Comparison of ENCODE assay signal across 2 cellular contexts in genomic region chr5:900781-901180, GRCh38.
TF ChIP-seq lines count a peak whose summit lies in the region.

No MANE protein-coding gene starts in this region.

TF ChIP-seq in A549, 52 proteins besides CTCF, POLR2A, EP300 and RAD21:
- TF ChIP-seq ZNF302 (CRISPR knock-in tag; IDR thresholded peaks at IDR 0.05): no peak
- TF ChIP-seq ZFP36 (IDR thresholded peaks at IDR 0.05; ENCODE audit: borderline replicate concordance, partially characterized antibody): no peak
- TF ChIP-seq, protein P1, sequence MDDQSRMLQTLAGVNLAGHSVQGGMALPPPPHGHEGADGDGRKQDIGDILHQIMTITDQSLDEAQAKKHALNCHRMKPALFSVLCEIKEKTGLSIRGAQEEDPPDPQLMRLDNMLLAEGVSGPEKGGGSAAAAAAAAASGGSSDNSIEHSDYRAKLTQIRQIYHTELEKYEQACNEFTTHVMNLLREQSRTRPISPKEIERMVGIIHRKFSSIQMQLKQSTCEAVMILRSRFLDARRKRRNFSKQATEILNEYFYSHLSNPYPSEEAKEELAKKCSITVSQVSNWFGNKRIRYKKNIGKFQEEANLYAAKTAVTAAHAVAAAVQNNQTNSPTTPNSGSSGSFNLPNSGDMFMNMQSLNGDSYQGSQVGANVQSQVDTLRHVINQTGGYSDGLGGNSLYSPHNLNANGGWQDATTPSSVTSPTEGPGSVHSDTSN (IDR thresholded peaks at IDR 0.05): no peak
- TF ChIP-seq REST (IDR thresholded peaks at IDR 0.05): no peak
- no peak for TF ChIP-seq PHF8 (IDR thresholded peaks at IDR 0.05; ENCODE audit: borderline replicate concordance, low read depth)
- TF ChIP-seq MAZ (IDR thresholded peaks at IDR 0.05; ENCODE audit: borderline replicate concordance, low read depth, low read length): no peak
- TF ChIP-seq, protein P2, sequence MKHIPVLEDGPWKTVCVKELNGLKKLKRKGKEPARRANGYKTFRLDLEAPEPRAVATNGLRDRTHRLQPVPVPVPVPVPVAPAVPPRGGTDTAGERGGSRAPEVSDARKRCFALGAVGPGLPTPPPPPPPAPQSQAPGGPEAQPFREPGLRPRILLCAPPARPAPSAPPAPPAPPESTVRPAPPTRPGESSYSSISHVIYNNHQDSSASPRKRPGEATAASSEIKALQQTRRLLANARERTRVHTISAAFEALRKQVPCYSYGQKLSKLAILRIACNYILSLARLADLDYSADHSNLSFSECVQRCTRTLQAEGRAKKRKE (CRISPR knock-in tag; IDR thresholded peaks at IDR 0.05; ENCODE audit: low read depth): no peak
- no peak for TF ChIP-seq KDM5A (IDR thresholded peaks at IDR 0.05)
- TF ChIP-seq CEBPB (IDR thresholded peaks at IDR 0.05): no peak
- TF ChIP-seq BCL3 (IDR thresholded peaks at IDR 0.05): no peak
- no peak for TF ChIP-seq KDM1A (IDR thresholded peaks at IDR 0.05; ENCODE audit: low read depth)
- no peak for TF ChIP-seq NPAS2 (CRISPR knock-in tag; IDR thresholded peaks at IDR 0.05; ENCODE audit: borderline replicate concordance)
- TF ChIP-seq CHD4 (IDR thresholded peaks at IDR 0.05; ENCODE audit: borderline replicate concordance): no peak
- TF ChIP-seq BHLHE40 (IDR thresholded peaks at IDR 0.05; ENCODE audit: low read depth, low read length): no peak

TF ChIP-seq in K562, 482 proteins besides CTCF, POLR2A, EP300 and RAD21:
- TF ChIP-seq ZNF551 (CRISPR knock-in tag; IDR thresholded peaks at IDR 0.05): no peak
- peak; percentile 19; the same call in 1 of the 2 replicates for TF ChIP-seq NFE2 (IDR thresholded peaks at IDR 0.05; ENCODE audit: low read depth)
- TF ChIP-seq MAFG (tag; conservative IDR thresholded peaks at IDR 0.05): peak; percentile 47; the same call in 1 of the 2 replicates
- TF ChIP-seq ZNF695 (CRISPR knock-in tag; IDR thresholded peaks at IDR 0.05): no peak
- TF ChIP-seq ZNF384 (IDR thresholded peaks at IDR 0.05; ENCODE audit: low read depth, low read length): no peak
- no peak for TF ChIP-seq NR2F6 (CRISPR knock-in tag; IDR thresholded peaks at IDR 0.05)
